In genomic region chr1:212158912-212159796, GRCh38 we compare ENCODE assay signal across 1 cellular context.
TF ChIP-seq lines count a peak whose summit lies in the region.

No MANE protein-coding gene starts in this region.

TF ChIP-seq in SK-N-SH, 30 proteins besides CTCF, POLR2A, EP300 and RAD21 (continued from another document):
- TF ChIP-seq USF2 (IDR thresholded peaks at IDR 0.05; ENCODE audit: borderline replicate concordance, low read depth, low read length) (no peak), NFIC (IDR thresholded peaks at IDR 0.05; ENCODE audit: borderline replicate concordance) (no peak), CHD2 (IDR thresholded peaks at IDR 0.05; ENCODE audit: low read length, partially characterized antibody) (no peak), NRF1 (IDR thresholded peaks at IDR 0.05; ENCODE audit: low read depth, low read length) (no peak)
